Comparison of ENCODE assay signal across 8 cellular contexts in genomic region chr15:80970018-80970657, GRCh38. TPM values are rescaled to one million over a fixed set of nuclear protein-coding genes. Genes with fewer than 3 reads are reported as not detected.
DNase-seq lines count a peak whose midpoint lies in the region; ATAC-seq and TF ChIP-seq lines count a peak whose summit lies in the region.

No MANE protein-coding gene starts in this region.

- POLR2A ChIA-PET in activated CD4-positive, alpha-beta T cell treated with anti-CD3 and anti-CD28 coated beads for 36 hours (lab: Charles Lee) = no interaction called here

- TF ChIP-seq CTCF in BE2C (IDR thresholded peaks at IDR 0.05; ENCODE audit: low read depth, low read length) = peak; percentile 80
- peak; percentile 86 for TF ChIP-seq CTCF in choroid plexus epithelial cell (conservative IDR thresholded peaks at IDR 0.05; ENCODE audit: low read depth, low read length)
- TF ChIP-seq CTCF in right lobe of liver (IDR thresholded peaks at IDR 0.05) = peak; percentile 71 to 86 (median 84)

- H3K27ac Mint-ChIP-seq in activated CD4-positive, alpha-beta T cell treated with anti-CD3 and anti-CD28 coated beads for 36 hours = no peak overlapping the region

- TF ChIP-seq POLR2A in right lobe of liver (IDR thresholded peaks at IDR 0.05) = no peak

- H3K27me3 ChIP-seq in BE2C (no peaks in the 10 kb centered on the region), H7 (ENCODE audit: control insufficient read depth, insufficient read depth, low read length) (no peaks in the 10 kb centered on the region), right lobe of liver (no peaks in the 10 kb centered on the region)

- H3K27me3 Mint-ChIP-seq in activated CD4-positive, alpha-beta T cell treated with anti-CD3 and anti-CD28 coated beads for 36 hours = no peaks in the 10 kb centered on the region

- H3K4me1 ChIP-seq in BE2C = no peaks in the 10 kb centered on the region
- H3K4me1 ChIP-seq in right lobe of liver = no peaks in the 10 kb centered on the region

- peak; percentile 74 for ATAC-seq in activated CD4-positive, alpha-beta T cell treated with anti-CD3 and anti-CD28 coated beads for 36 hours
- ATAC-seq in right lobe of liver = peak; percentile 75 to 89 (median 82)
- ATAC-seq in HG02623 (IDR thresholded peaks at IDR 0.05; ENCODE audit: unreplicated experiment) = no peak

- H3K36me3 ChIP-seq in BE2C (peaks cover 8% of the 10 kb centered on the region; the same call in 1 of the 2 replicates), H7 (replicated peaks; ENCODE audit: control insufficient read depth, insufficient read depth, low read length) (no peaks in the 10 kb centered on the region; the same call in 1 of the 2 replicates), right lobe of liver (no peaks in the 10 kb centered on the region)

- DNase-seq in BE2C (peak; percentile 66), H7 (peak; percentile 53), NCI-H345 (lab: John Stamatoyannopoulos, UW) (peak; percentile 42), choroid plexus epithelial cell (ENCODE audit: low read depth) (peak; percentile 74), right lobe of liver (no peak)
- peak; percentile 76 for DNase-seq in activated CD4-positive, alpha-beta T cell treated with anti-CD3 and anti-CD28 coated beads for 36 hours
- DNase-seq in stimulated activated CD8-positive, alpha-beta memory T cell treated with anti-CD3 and anti-CD28 coated beads, Interleukin-12 subunit alpha, Interleukin-12 subunit beta, amount 100 ng/mL, for 4 hours (ENCODE audit: low read depth) = peak; percentile 20

- H3K27ac ChIP-seq in right lobe of liver = no peak overlapping the region

- H3K36me3 Mint-ChIP-seq in activated CD4-positive, alpha-beta T cell treated with anti-CD3 and anti-CD28 coated beads for 36 hours (ENCODE audit: low read depth) = peaks cover 15% of the 10 kb centered on the region

- CTCF ChIA-PET in activated CD4-positive, alpha-beta T cell treated with anti-CD3 and anti-CD28 coated beads for 36 hours (lab: Charles Lee) = interaction anchor here (0.6 to 4.0 kb wide), 32 partner anchors 8 to 552 kb away, joined by 3 to 23 read pairs (median 4); partner anchors contain the start of gene CEMIP

- 44% methylated on average over 10 of the region's 12 CpGs for WGBS in right lobe of liver (ENCODE audit: insufficient coverage, low coverage, low lambda C conversion rate, missing lambda C conversion rate)

- intact Hi-C loops in activated CD4-positive, alpha-beta T cell treated with anti-CD3 and anti-CD28 coated beads for 36 hours (cut with DNase I, micrococcal nuclease) = loop anchor here (1.0 to 5.0 kb wide), 6 partner anchors 191 to 515 kb away; partner anchors contain the start of gene CEMIP (in 2 of the 2)
- intact Hi-C loops in right lobe of liver (cut with DNase I) = loop anchor here (5.0 to 10.0 kb wide), 3 partner anchors 193 to 515 kb away; partner anchors contain the start of gene CEMIP (in 1 of the 2)

- no peak overlapping the region for H3K4me3 Mint-ChIP-seq in activated CD4-positive, alpha-beta T cell treated with anti-CD3 and anti-CD28 coated beads for 36 hours

- peaks cover 4% of the 10 kb centered on the region for H3K4me1 Mint-ChIP-seq in activated CD4-positive, alpha-beta T cell treated with anti-CD3 and anti-CD28 coated beads for 36 hours

- H3K9me3 ChIP-seq in BE2C (no peaks in the 10 kb centered on the region), right lobe of liver (no peaks in the 10 kb centered on the region)

- H3K9me3 Mint-ChIP-seq in activated CD4-positive, alpha-beta T cell treated with anti-CD3 and anti-CD28 coated beads for 36 hours (ENCODE audit: low read depth) = no peaks in the 10 kb centered on the region

- no peak overlapping the region for H3K4me3 ChIP-seq in BE2C (ENCODE audit: low read depth, low read length)
- H3K4me3 ChIP-seq in H7 (ENCODE audit: insufficient read depth, low read depth, low read length) = no peak overlapping the region
- no peak overlapping the region for H3K4me3 ChIP-seq in choroid plexus epithelial cell (ENCODE audit: low read depth, low read length)
- H3K4me3 ChIP-seq in right lobe of liver = no peak overlapping the region

RNA-seq across cellular contexts. Expression of gene MESD, which starts 19.5 kb away (rescaled TPM):
- 50.1 TPM for polyA plus RNA-seq in BE2C (2012; ENCODE audit: insufficient read depth, insufficient read length, low read depth)
- total RNA-seq in H7 (2014; rRNA removed; shearing (Covaris generic)) = 16.8 and 24.0 TPM in 2 replicates
- 10 to 100 TPM; 18.6 to 21.7 TPM for total RNA-seq in activated CD4-positive, alpha-beta T cell treated with anti-CD3 and anti-CD28 coated beads for 36 hours
- total RNA-seq in right lobe of liver = 10 to 100 TPM; 10.8 to 16.7 (median 14.6) TPM

RNA-seq across cellular contexts. Expression of gene TLNRD1, which starts 30.6 kb away (rescaled TPM):
- 12.3 TPM for polyA plus RNA-seq in BE2C (2012; ENCODE audit: insufficient read depth, insufficient read length, low read depth)
- 34.5 and 38.4 TPM in 2 replicates for total RNA-seq in H7 (2014; rRNA removed; shearing (Covaris generic))
- total RNA-seq in activated CD4-positive, alpha-beta T cell treated with anti-CD3 and anti-CD28 coated beads for 36 hours = 10 to 100 TPM; 11.2 to 16.9 TPM
- total RNA-seq in right lobe of liver = 1 to 10 TPM; 3.0 to 7.4 (median 5.5) TPM

Comparison
In these comparisons a context has a peak if more than half of its experiments do, and no peak if none do; other contexts are left out.
1. DNase-seq: peak in BE2C (single experiment), H7 (single experiment), NCI-H345 (single experiment), activated CD4-positive, alpha-beta T cell treated with anti-CD3 and anti-CD28 coated beads for 36 hours (single experiment), choroid plexus epithelial cell (single experiment) and stimulated activated CD8-positive, alpha-beta memory T cell treated with anti-CD3 and anti-CD28 coated beads, Interleukin-12 subunit alpha, Interleukin-12 subunit beta, amount 100 ng/mL, for 4 hours (single experiment); none in right lobe of liver (0 of 3).
2. Peak in every context shown above with its lines, with median percentiles within 50 percentile points of each other: CTCF ChIP-seq.